29 cellular contexts compared by ENCODE assay signal in the genomic region with DNA sequence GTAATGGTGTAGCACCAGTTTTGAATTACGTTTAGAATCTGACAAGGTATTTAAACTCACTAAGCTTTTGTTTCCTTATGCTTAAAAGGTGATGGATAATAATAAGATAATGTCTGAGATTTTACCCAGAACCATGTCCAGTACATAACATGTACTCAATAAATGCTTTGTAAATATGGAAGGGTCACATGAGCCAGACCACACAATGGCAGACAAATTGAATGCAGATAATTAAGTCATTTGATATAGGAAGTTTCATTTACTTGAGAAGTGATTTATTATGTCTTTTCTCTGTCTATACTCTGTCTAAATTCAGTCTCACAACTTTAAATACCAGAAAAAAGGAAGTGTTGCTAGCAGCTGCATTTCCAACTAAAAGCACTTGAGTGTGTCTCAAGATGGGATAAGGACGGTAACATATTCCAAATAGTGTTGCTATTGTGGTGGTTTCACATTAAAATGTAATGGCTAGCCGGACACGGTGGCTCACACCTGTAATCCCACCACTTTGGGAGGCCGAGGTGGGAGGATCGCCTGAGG. TPM values are rescaled to one million over a fixed set of nuclear protein-coding genes. Genes with fewer than 3 reads are reported as not detected.
DNase-seq lines count a peak whose midpoint lies in the region; ATAC-seq and TF ChIP-seq lines count a peak whose summit lies in the region.
"Had no signal": no experiment of that assay in that cellular context is flagged by ENCODE, and none has a peak within 500 bp of the region (broad histone marks: within the 10 kb centered on the region; RNA-seq: fewer than 3 reads in every experiment).

No MANE protein-coding gene starts in this region.

- no peak for TF ChIP-seq CTCF in upper lobe of right lung (IDR thresholded peaks at IDR 0.05)

- intact Hi-C loops in upper lobe of right lung (cut with DNase I): no loop called here

- no peaks in the 10 kb centered on the region for H3K9me3 ChIP-seq in upper lobe of right lung
- H3K9me3 ChIP-seq: breast epithelium, colonic mucosa, prostate gland, sigmoid colon, uterus had no signal

- no peak overlapping the region for H3K27ac ChIP-seq in upper lobe of right lung
- H3K27ac ChIP-seq: breast epithelium, colonic mucosa, prostate gland, sigmoid colon, uterus had no signal

- peak; percentile 5 for DNase-seq in NCI-H1092 treated with DMSO at 0.1 percent for 48 hours (lab: John Stamatoyannopoulos, UW)
- DNase-seq in NCI-H1092 (lab: John Stamatoyannopoulos, UW): no peak
- peak; percentile 45 for DNase-seq in NCI-H1417 treated with DMSO at 0.1 percent for 48 hours (lab: John Stamatoyannopoulos, UW)
- peak; percentile 42 for DNase-seq in NCI-H774 (lab: John Stamatoyannopoulos, UW)
- DNase-seq in foreskin melanocyte: peak; percentile 71
- no peak for DNase-seq in central memory CD4-positive, alpha-beta T cell
- DNase-seq in upper lobe of right lung: no peak
- DNase-seq: 8988T; activated CD4-positive, CD25-positive, alpha-beta regulatory T cell treated with anti-CD3 and anti-CD28 coated beads, Interleukin-2, amount 50 U/mL, for 72 hours; activated CD8-positive, alpha-beta T cell treated with anti-CD3 and anti-CD28 coated beads, Interleukin-2, amount 10 ng/mL, durations not matched to agents 7 days and 5 days; CD8-positive, alpha-beta T cell; colonic mucosa; effector memory CD4-positive, alpha-beta T cell; glutamatergic neuron; IMR-90; naive B cell; NCI-H446; NK-92 treated with Interleukin-12 subunit alpha and Interleukin-12 subunit beta, amount 100 ng/mL, for 24 hours; nucleus accumbens; SIG-M5; sigmoid colon; stimulated activated CD4-positive, alpha-beta T cell treated with anti-CD3 and anti-CD28 coated beads, Interleukin-4, amount 100 ng/mL, for 4 hours; stimulated activated naive B cell treated with anti-CD40 and anti-IgM and Interleukin-4, amounts not matched to agents 10 μg/mL and 1 μg/mL and 100 μg/mL, for 72 hours; T-helper 1 cell; uterus had no signal

- ATAC-seq in upper lobe of right lung (no peak), HG03342 (IDR thresholded peaks at IDR 0.05; ENCODE audit: unreplicated experiment) (no peak)
- ATAC-seq: activated CD8-positive, alpha-beta T cell treated with anti-CD3 and anti-CD28 coated beads, Interleukin-2, amount 10 ng/mL, durations not matched to agents 7 days and 5 days; activated naive CD4-positive, alpha-beta T cell treated with anti-CD3 and anti-CD28 coated beads, Interleukin-2, amount 50 U/mL, for 72 hours; CD8-positive, alpha-beta T cell; stimulated activated naive B cell treated with anti-CD40 and anti-IgM and Interleukin-4, amounts not matched to agents 10 μg/mL and 1 μg/mL and 100 μg/mL, for 72 hours had no signal

- H3K27me3 ChIP-seq in upper lobe of right lung: no peaks in the 10 kb centered on the region
- H3K27me3 ChIP-seq: breast epithelium, colonic mucosa, sigmoid colon, uterus had no signal

- H3K4me3 ChIP-seq in upper lobe of right lung: no peak overlapping the region
- H3K4me3 ChIP-seq: breast epithelium, colonic mucosa, prostate gland, sigmoid colon, uterus had no signal

- H3K4me1 ChIP-seq in upper lobe of right lung: peaks cover 26% of the 10 kb centered on the region
- H3K4me1 ChIP-seq: breast epithelium, colonic mucosa, prostate gland, uterus had no signal

- H3K36me3 ChIP-seq in upper lobe of right lung: no peaks in the 10 kb centered on the region
- H3K36me3 ChIP-seq: breast epithelium, colonic mucosa, prostate gland, sigmoid colon, uterus had no signal

RNA-seq across cellular contexts. Expression of a gene that starts 52.5 kb away (rescaled TPM):
- 25.0 TPM for total RNA-seq in upper lobe of right lung

Comparison
In these comparisons a context has a peak if more than half of its experiments do, and no peak if none do; other contexts are left out.
1. DNase-seq: peak in NCI-H1092 treated with DMSO at 0.1 percent for 48 hours (single experiment), NCI-H1417 treated with DMSO at 0.1 percent for 48 hours (single experiment), NCI-H774 (single experiment) and foreskin melanocyte (single experiment); none in NCI-H1092 (single experiment), central memory CD4-positive, alpha-beta T cell (single experiment) and upper lobe of right lung (single experiment).